Comparison of ENCODE assay signal across 18 cellular contexts in genomic region chr16:29940656-29941055, GRCh38. TPM values are rescaled to one million over a fixed set of nuclear protein-coding genes. Genes with fewer than 3 reads are reported as not detected.
DNase-seq lines count a peak whose midpoint lies in the region; ATAC-seq and TF ChIP-seq lines count a peak whose summit lies in the region.
"Had no signal": no experiment of that assay in that cellular context is flagged by ENCODE, and none has a peak within 500 bp of the region (broad histone marks: within the 10 kb centered on the region; RNA-seq: fewer than 3 reads in every experiment).

No MANE protein-coding gene starts in this region.

- H4K20me1 ChIP-seq in mammary epithelial cell (ENCODE audit: insufficient read depth, low read length), result no peaks in the 10 kb centered on the region
- H4K20me1 ChIP-seq: BLaER1 treated with 17β-estradiol and CSF1 and Interleukin-3, amounts not matched to agents 10 nM and 100 nM had no signal

- WGBS in mammary epithelial cell (ENCODE audit: low coverage, missing lambda C conversion rate), result 0% methylated on average over 4 of the region's 4 CpGs
- whole genome bisulfite sequencing in testis, 2 donors, result 14 to 38% methylated on average over 4 of the region's 4 CpGs

- BruUV-seq in mammary epithelial cell (replicated peaks; lab: Mats Ljungman, UMichigan) (no TSS peak), MCF 10A (replicated peaks; lab: Mats Ljungman, UMichigan) (no TSS peak)

- no peak for ATAC-seq in HG02938 (IDR thresholded peaks at IDR 0.05; ENCODE audit: unreplicated experiment)

- H3K4me1 ChIP-seq in mammary epithelial cell (ENCODE audit: insufficient read depth, low read length) (peaks cover 14% of the 10 kb centered on the region), testis (peaks cover 19% of the 10 kb centered on the region)

- H2AFZ ChIP-seq in mammary epithelial cell (ENCODE audit: low read depth, low read length), result peak overlapping the region; percentile 7

- in situ Hi-C loops in mammary epithelial cell (cut with MboI; ENCODE audit: low sequenced_read_pairs in 2 of 2), result no loop called here

- no peak for TF ChIP-seq CTCF in mammary epithelial cell (conservative IDR thresholded peaks at IDR 0.05 in 1 of 2, IDR thresholded peaks at IDR 0.05 in 1 of 2; ENCODE audit: extremely low read depth in 1 of 2, insufficient read depth in 1 of 2, low read depth in 1 of 2, low read length in 2 of 2)
- no peak for TF ChIP-seq CTCF in MCF 10A (IDR thresholded peaks at IDR 0.05; ENCODE audit: unreplicated experiment)
- no peak for TF ChIP-seq CTCF in fibroblast of pulmonary artery (IDR thresholded peaks at IDR 0.05; ENCODE audit: low read length, missing control alignments)
- TF ChIP-seq CTCF in testis (IDR thresholded peaks at IDR 0.05), result no peak

- no peaks in the 10 kb centered on the region for H3K27me3 Mint-ChIP-seq in MCF 10A (ENCODE audit: insufficient read depth, unreplicated experiment)

- POLR2A ChIA-PET in MCF 10A (lab: Yijun Ruan, JAX), result interaction anchor here (5.3 kb wide), 1 partner anchor 15 kb away, joined by 54 read pairs; the partner anchor contains the start of gene KCTD13

- H3K4me1 Mint-ChIP-seq in MCF 10A (ENCODE audit: insufficient read depth, unreplicated experiment), result peaks cover 8% of the 10 kb centered on the region

- H3K9ac ChIP-seq in mammary epithelial cell (ENCODE audit: insufficient read depth, low read length), result no peak overlapping the region
- H3K9ac ChIP-seq: BLaER1 treated with 17β-estradiol and CSF1 and Interleukin-3, amounts not matched to agents 10 nM and 100 nM had no signal

- no peak for TF ChIP-seq POLR2A in testis (IDR thresholded peaks at IDR 0.05)

- no peaks in the 10 kb centered on the region for H3K79me2 ChIP-seq in mammary epithelial cell (ENCODE audit: insufficient read depth, low read length)

- H3K4me2 ChIP-seq in mammary epithelial cell (ENCODE audit: insufficient read depth, low read depth, low read length), result no peak overlapping the region
- H3K4me2 ChIP-seq: BLaER1 treated with 17β-estradiol and CSF1 and Interleukin-3, amounts not matched to agents 10 nM and 100 nM had no signal

- H3K27ac ChIP-seq in mammary epithelial cell (ENCODE audit: insufficient read depth, low read depth, low read length) (no peak overlapping the region), testis (peak overlapping the region; percentile 44 to 54)
- H3K27ac ChIP-seq: BLaER1 treated with 17β-estradiol and CSF1 and Interleukin-3, amounts not matched to agents 10 nM and 100 nM; HL-60; RWPE1 had no signal

- H3K9me3 ChIP-seq in mammary epithelial cell (replicated peaks; ENCODE audit: insufficient read depth, low read length), result no peaks in the 10 kb centered on the region
- no peaks in the 10 kb centered on the region for H3K9me3 ChIP-seq in testis

- no peaks in the 10 kb centered on the region for H3K36me3 ChIP-seq in mammary epithelial cell (ENCODE audit: insufficient read depth, low read length)
- no peaks in the 10 kb centered on the region for H3K36me3 ChIP-seq in testis (ENCODE audit: low read depth, missing control alignments)
- H3K36me3 ChIP-seq: BLaER1 treated with 17β-estradiol and CSF1 and Interleukin-3, amounts not matched to agents 10 nM and 100 nM had no signal

- no peak overlapping the region for H3K27ac Mint-ChIP-seq in MCF 10A (ENCODE audit: low read depth, unreplicated experiment)

- H3K4me3 ChIP-seq in mammary epithelial cell (replicated peaks in 1 of 3; ENCODE audit: insufficient read depth in 1 of 3, low read depth in 2 of 3, low read length in 3 of 3), result no peak overlapping the region
- H3K4me3 ChIP-seq in fibroblast of pulmonary artery (replicated peaks; ENCODE audit: low read depth, low read length), result no peak overlapping the region
- H3K4me3 ChIP-seq in testis, result no peak overlapping the region
- H3K4me3 ChIP-seq: BLaER1 treated with 17β-estradiol and CSF1 and Interleukin-3, amounts not matched to agents 10 nM and 100 nM had no signal

- CTCF ChIA-PET in mammary epithelial cell (lab: Charles Lee; ENCODE audit: low non-redundant PET), result no interaction called here
- CTCF ChIA-PET in MCF 10A (lab: Yijun Ruan, JAX), result no interaction called here

- no peaks in the 10 kb centered on the region for H3K36me3 Mint-ChIP-seq in MCF 10A (ENCODE audit: insufficient read depth, unreplicated experiment)

- H3K9me3 Mint-ChIP-seq in MCF 10A (ENCODE audit: unreplicated experiment), result no peaks in the 10 kb centered on the region

- dilution Hi-C loops in mammary epithelial cell (cut with HindIII; ENCODE audit: low sequenced_read_pairs), result loop anchor here (5.0 kb wide), 2 partner anchors 38 to 78 kb away; partner anchors contain the start of genes ASPHD1 and CDIPT

- no peak overlapping the region for H3K4me3 Mint-ChIP-seq in MCF 10A (ENCODE audit: unreplicated experiment)

- DNase-seq in mammary epithelial cell, result peak; percentile 2
- no peak for DNase-seq in MCF 10A (ENCODE audit: unreplicated experiment)
- peak; percentile 34 for DNase-seq in astrocyte of the hippocampus (ENCODE audit: low read depth, low spot score)
- DNase-seq in fibroblast of pulmonary artery (ENCODE audit: low read depth), result peak; percentile 60
- DNase-seq in testis, result no peak
- DNase-seq in stimulated activated CD4-positive, alpha-beta T cell treated with anti-CD3 and anti-CD28 coated beads, Interleukin-4, amount 100 ng/mL, for 4 hours, result no peak
- DNase-seq in RPMI8226, result no peak
- DNase-seq: GF-D8; NCI-H1417 treated with DMSO at 0.1 percent for 48 hours; NCI-H2081 treated with DMSO at 0.1 percent for 48 hours; NCI-H345; NCI-H526; NK-92 treated with Interleukin-12 subunit alpha and Interleukin-12 subunit beta, amount 100 ng/mL, for 24 hours; OCI-M1 had no signal

- H3K27me3 ChIP-seq in mammary epithelial cell (ENCODE audit: insufficient read depth, low read length) (no peaks in the 10 kb centered on the region), testis (no peaks in the 10 kb centered on the region)
- H3K27me3 ChIP-seq: BLaER1 treated with 17β-estradiol and CSF1 and Interleukin-3, amounts not matched to agents 10 nM and 100 nM had no signal

- intact Hi-C loops in mammary epithelial cell (cut with micrococcal nuclease), result no loop called here
- intact Hi-C loops in MCF 10A (cut with micrococcal nuclease), result no loop called here
- intact Hi-C loops in testis (cut with DNase I; ENCODE audit: low total_unique reads), result no loop called here

RNA-seq across cellular contexts. Expression of gene KCTD13, which starts 14.6 kb away (rescaled TPM):
- total RNA-seq in mammary epithelial cell, result 10 to 100 TPM; 11.8 to 27.4 TPM
- 10.5 TPM for polyA plus RNA-seq in mammary epithelial cell
- polyA minus RNA-seq in mammary epithelial cell, result 5.8 TPM
- total RNA-seq in MCF 10A (2022), result 35.5 and 38.9 TPM in 2 replicates
- 100 to 1,000 TPM; 202 to 241 TPM for total RNA-seq in testis
- 126 TPM for polyA plus RNA-seq in testis (ENCODE audit: insufficient read depth, low read depth, low replicate concordance)

RNA-seq across cellular contexts. Expression of gene TMEM219, which starts 21.2 kb away (rescaled TPM):
- total RNA-seq in mammary epithelial cell, result 10 to 100 TPM; 65.6 to 65.7 TPM
- 61.7 TPM for polyA plus RNA-seq in mammary epithelial cell
- polyA minus RNA-seq in mammary epithelial cell, result 75.9 TPM
- 62.1 and 68.1 TPM in 2 replicates for total RNA-seq in MCF 10A (2022)
- total RNA-seq in testis, result 100 to 1,000 TPM; 160 to 203 TPM
- 280 TPM for polyA plus RNA-seq in testis (ENCODE audit: insufficient read depth, low read depth, low replicate concordance)

RNA-seq across cellular contexts. Expression of gene TAOK2, which starts 33.0 kb away (rescaled TPM):
- total RNA-seq in mammary epithelial cell (10 to 100 TPM; 39.7 to 40.8 TPM), MCF 10A (2022) (29.3 and 33.1 TPM in 2 replicates), testis (100 to 1,000 TPM; 126 to 140 TPM)
- polyA plus RNA-seq in mammary epithelial cell (16.2 TPM), testis (ENCODE audit: insufficient read depth, low read depth, low replicate concordance) (66.5 TPM)
- polyA minus RNA-seq in mammary epithelial cell, result 16.7 TPM

RNA-seq across cellular contexts. Expression of gene ASPHD1, which starts 40.4 kb away (rescaled TPM):
- 10 to 100 TPM in 1 of 2 donors, 1 to 10 TPM in 1; 1.5 to 14.7 TPM for total RNA-seq in mammary epithelial cell
- polyA plus RNA-seq in mammary epithelial cell, result 2.7 TPM
- polyA minus RNA-seq in mammary epithelial cell, result not detected
- total RNA-seq in MCF 10A (2022), result 4.8 and 5.7 TPM in 2 replicates
- total RNA-seq in testis, result 10 to 100 TPM in 1 of 2 donors, 1 to 10 TPM in 1; 6.2 to 13.7 TPM
- polyA plus RNA-seq in testis (ENCODE audit: insufficient read depth, low read depth, low replicate concordance), result 11.1 TPM

RNA-seq across cellular contexts. Expression of gene SEZ6L2, which starts 41.3 kb away (rescaled TPM):
- total RNA-seq in mammary epithelial cell (10 to 100 TPM in 1 of 2 donors, 1 to 10 TPM in 1; 8.5 to 18.3 TPM), MCF 10A (2022) (1.9 and 3.2 TPM in 2 replicates), testis (10 to 100 TPM; 43.7 to 57.5 TPM)
- polyA plus RNA-seq in mammary epithelial cell (3.4 TPM), testis (ENCODE audit: insufficient read depth, low read depth, low replicate concordance) (40.9 TPM)
- polyA minus RNA-seq in mammary epithelial cell, result 6.8 TPM

Comparison
In these comparisons a context has a peak if more than half of its experiments do, and no peak if none do; other contexts are left out.
1. DNase-seq: peak in mammary epithelial cell (single experiment), astrocyte of the hippocampus (single experiment) and fibroblast of pulmonary artery (single experiment); none in MCF 10A (single experiment), testis (single experiment), stimulated activated CD4-positive, alpha-beta T cell treated with anti-CD3 and anti-CD28 coated beads, Interleukin-4, amount 100 ng/mL, for 4 hours (0 of 2) and RPMI8226 (single experiment).